8 cellular contexts compared by ENCODE assay signal in the genomic region with DNA sequence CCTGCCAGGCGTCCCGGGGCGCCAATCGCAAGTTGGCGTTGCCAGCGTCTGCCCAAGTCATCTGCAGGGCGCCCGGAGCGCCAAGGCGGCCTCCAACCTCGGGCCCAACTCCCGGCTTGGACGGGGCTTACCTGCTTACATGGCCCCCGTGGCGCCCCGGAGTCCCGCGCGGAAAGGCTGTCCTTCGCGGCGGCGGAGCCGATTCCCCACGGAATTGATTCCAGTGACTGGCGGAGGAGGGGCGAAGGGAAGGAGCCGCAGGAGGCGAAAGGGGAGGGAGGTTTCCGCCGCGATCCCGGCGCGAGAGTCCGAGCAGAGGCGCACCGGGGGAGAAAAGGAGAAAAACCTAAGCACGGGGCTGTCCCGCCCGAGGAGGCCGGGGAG. TPM values are rescaled to one million over a fixed set of nuclear protein-coding genes. Genes with fewer than 3 reads are reported as not detected.
DNase-seq lines count a peak whose midpoint lies in the region; ATAC-seq and TF ChIP-seq lines count a peak whose summit lies in the region.

No MANE protein-coding gene starts in this region.

- no peaks in the 10 kb centered on the region for H3K79me2 ChIP-seq in MM.1S (ENCODE audit: low read length)

- H2AFZ ChIP-seq in MM.1S (ENCODE audit: low read length) = peak overlapping the region; percentile 68

- peak overlapping the region; percentile 54 for H3K4me3 Mint-ChIP-seq in central memory CD8-positive, alpha-beta T cell
- peak overlapping the region; percentile 97 for H3K4me3 Mint-ChIP-seq in type B pancreatic cell
- no peak overlapping the region for H3K4me3 Mint-ChIP-seq in CD8-positive, alpha-beta T cell
- peak overlapping the region in 1 of 7 donors; percentile 41 for H3K4me3 Mint-ChIP-seq in CD8-positive, alpha-beta memory T cell

- no peaks in the 10 kb centered on the region for H3K9me3 Mint-ChIP-seq in central memory CD8-positive, alpha-beta T cell
- H3K9me3 Mint-ChIP-seq in type B pancreatic cell = no peaks in the 10 kb centered on the region
- no peaks in the 10 kb centered on the region for H3K9me3 Mint-ChIP-seq in CD8-positive, alpha-beta T cell
- no peaks in the 10 kb centered on the region for H3K9me3 Mint-ChIP-seq in CD8-positive, alpha-beta memory T cell

- WGBS in lung, 2 donors = 0 to 1% methylated on average over 41 to 42 of the region's 42 CpGs

- TF ChIP-seq CTCF in MM.1S (IDR thresholded peaks at IDR 0.05; ENCODE audit: low read length) = no peak
- TF ChIP-seq CTCF in lung (IDR thresholded peaks at IDR 0.05; ENCODE audit: control extremely low read depth, extremely low read depth) = no peak
- no peak for TF ChIP-seq CTCF in type B pancreatic cell (conservative IDR thresholded peaks at IDR 0.05)
- TF ChIP-seq CTCF in CD8-positive, alpha-beta T cell (IDR thresholded peaks at IDR 0.05) = no peak

- no peaks in the 10 kb centered on the region for H3F3A ChIP-seq in MM.1S (ENCODE audit: insufficient read depth, low read length)

- peak; percentile 39 for ATAC-seq in GM18907 (IDR thresholded peaks at IDR 0.05; ENCODE audit: unreplicated experiment)
- no peak for ATAC-seq in central memory CD8-positive, alpha-beta T cell (replicated peaks; ENCODE audit: extremely low read depth, poor library complexity, severe bottlenecking)
- peak; percentile 32 for ATAC-seq in lung (ENCODE audit: insufficient read depth, low FRiP score)
- ATAC-seq in CD8-positive, alpha-beta T cell = no peak

- H3K36me3 Mint-ChIP-seq in central memory CD8-positive, alpha-beta T cell (ENCODE audit: insufficient read depth) = peaks cover 2% of the 10 kb centered on the region
- H3K36me3 Mint-ChIP-seq in type B pancreatic cell = no peaks in the 10 kb centered on the region
- no peaks in the 10 kb centered on the region for H3K36me3 Mint-ChIP-seq in CD8-positive, alpha-beta T cell
- no peaks in the 10 kb centered on the region for H3K36me3 Mint-ChIP-seq in CD8-positive, alpha-beta memory T cell

- H3K4me3 ChIP-seq in MM.1S (ENCODE audit: low read length) (peak overlapping the region; percentile 59), lung (peak overlapping the region; percentile 71)
- H3K4me3 ChIP-seq in CD8-positive, alpha-beta T cell (ENCODE audit: low read depth, low read length) = no peak overlapping the region
- H3K4me3 ChIP-seq in CD8-positive, alpha-beta memory T cell (ENCODE audit: low read length) = no peak overlapping the region

- no peaks in the 10 kb centered on the region for H4K20me1 ChIP-seq in MM.1S (ENCODE audit: insufficient read depth, low read length)

- H3K27me3 Mint-ChIP-seq in central memory CD8-positive, alpha-beta T cell = peaks cover 67% of the 10 kb centered on the region
- H3K27me3 Mint-ChIP-seq in type B pancreatic cell = peaks cover 10% of the 10 kb centered on the region
- H3K27me3 Mint-ChIP-seq in CD8-positive, alpha-beta T cell (ENCODE audit: low read depth) = peaks cover 43% of the 10 kb centered on the region
- H3K27me3 Mint-ChIP-seq in CD8-positive, alpha-beta memory T cell = peaks cover 16 to 46% of the 10 kb centered on the region in 2 donors

- H3K27me3 ChIP-seq in MM.1S (replicated peaks; ENCODE audit: insufficient read depth, low read length) (0 out of 2 replicates have a peak, but pooled peaks cover 5% of the 10 kb centered on the region), lung (ENCODE audit: control insufficient read depth, insufficient read depth) (no peaks in the 10 kb centered on the region)
- peaks cover 4% of the 10 kb centered on the region for H3K27me3 ChIP-seq in CD8-positive, alpha-beta T cell (ENCODE audit: insufficient read depth, low read length)
- peaks cover 21% of the 10 kb centered on the region for H3K27me3 ChIP-seq in CD8-positive, alpha-beta memory T cell (ENCODE audit: insufficient read depth, low read length, poor library complexity, severe bottlenecking)

- H3K27ac ChIP-seq in MM.1S (ENCODE audit: low read length) (no peak overlapping the region), lung (ENCODE audit: low read depth in 1 of 2, low read length in 1 of 2) (peak overlapping the region; percentile 98 to 99)
- H3K27ac ChIP-seq in CD8-positive, alpha-beta T cell (ENCODE audit: low read depth, low read length) = no peak overlapping the region
- H3K27ac ChIP-seq in CD8-positive, alpha-beta memory T cell (ENCODE audit: low read depth, low read length) = no peak overlapping the region

- DNase-seq in MM.1S (no peak), lung (ENCODE audit: low spot score) (peak; percentile 46), type B pancreatic cell (ENCODE audit: extremely low spot score, unreplicated experiment) (no peak), COLO829 (ENCODE audit: low spot score) (no peak)
- DNase-seq in central memory CD8-positive, alpha-beta T cell (ENCODE audit: low spot score in 2 of 2) = no peak
- no peak for DNase-seq in CD8-positive, alpha-beta T cell
- no peak for DNase-seq in CD8-positive, alpha-beta memory T cell

- H3K36me3 ChIP-seq in MM.1S (replicated peaks; ENCODE audit: insufficient read depth, low read length) = no peaks in the 10 kb centered on the region
- no peaks in the 10 kb centered on the region for H3K36me3 ChIP-seq in lung (ENCODE audit: control insufficient read depth in 2 of 2, insufficient read depth in 2 of 2, low read length in 2 of 2)
- H3K36me3 ChIP-seq in CD8-positive, alpha-beta T cell (ENCODE audit: insufficient read depth, low read length) = no peaks in the 10 kb centered on the region
- H3K36me3 ChIP-seq in CD8-positive, alpha-beta memory T cell (ENCODE audit: insufficient read depth, low read length) = no peaks in the 10 kb centered on the region

- H3K9ac ChIP-seq in MM.1S (ENCODE audit: low read length) = no peak overlapping the region

- no peaks in the 10 kb centered on the region for H3K4me1 ChIP-seq in MM.1S (ENCODE audit: low read length)
- peaks cover 8 to 20% of the 10 kb centered on the region in 2 donors for H3K4me1 ChIP-seq in lung (ENCODE audit: control insufficient read depth in 2 of 2, insufficient read depth in 2 of 2, low read length in 2 of 2)
- no peaks in the 10 kb centered on the region for H3K4me1 ChIP-seq in CD8-positive, alpha-beta T cell (ENCODE audit: insufficient read depth, low read length)
- H3K4me1 ChIP-seq in CD8-positive, alpha-beta memory T cell (ENCODE audit: insufficient read depth, low read length) = no peaks in the 10 kb centered on the region

- no peaks in the 10 kb centered on the region for H3K9me3 ChIP-seq in MM.1S (replicated peaks; ENCODE audit: insufficient read depth, low read length)
- no peaks in the 10 kb centered on the region for H3K9me3 ChIP-seq in lung (ENCODE audit: control insufficient read depth in 2 of 2, insufficient read depth in 1 of 2, low read length in 1 of 2)
- no peaks in the 10 kb centered on the region for H3K9me3 ChIP-seq in CD8-positive, alpha-beta T cell (ENCODE audit: low read length)
- H3K9me3 ChIP-seq in CD8-positive, alpha-beta memory T cell (ENCODE audit: low read length) = no peaks in the 10 kb centered on the region

- intact Hi-C loops in CD8-positive, alpha-beta T cell (cut with DNase I, micrococcal nuclease) = no loop called here

- H3K4me2 ChIP-seq in MM.1S (ENCODE audit: low read depth, low read length) = peak overlapping the region; percentile 69

- no peaks in the 10 kb centered on the region for H3K9me2 ChIP-seq in MM.1S (replicated peaks; ENCODE audit: insufficient read depth, low read length)

- CTCF ChIA-PET in CD8-positive, alpha-beta T cell (lab: Charles Lee) = no interaction called here
- CTCF ChIA-PET in CD8-positive, alpha-beta memory T cell (lab: Charles Lee) = no interaction called here

- POLR2A ChIA-PET in CD8-positive, alpha-beta T cell (lab: Charles Lee) = no interaction called here
- POLR2A ChIA-PET in CD8-positive, alpha-beta memory T cell (lab: Charles Lee) = no interaction called here

- no peaks in the 10 kb centered on the region for H3K4me1 Mint-ChIP-seq in central memory CD8-positive, alpha-beta T cell
- H3K4me1 Mint-ChIP-seq in type B pancreatic cell (ENCODE audit: unreplicated experiment) = peaks cover 31% of the 10 kb centered on the region
- peaks cover 3% of the 10 kb centered on the region for H3K4me1 Mint-ChIP-seq in CD8-positive, alpha-beta T cell (ENCODE audit: low read depth)
- H3K4me1 Mint-ChIP-seq in CD8-positive, alpha-beta memory T cell = peaks cover 0 to 5% (median 3%) of the 10 kb centered on the region in 3 donors

- H3K27ac Mint-ChIP-seq in central memory CD8-positive, alpha-beta T cell (ENCODE audit: low read depth) = no peak overlapping the region
- H3K27ac Mint-ChIP-seq in type B pancreatic cell = peak overlapping the region; percentile 100
- H3K27ac Mint-ChIP-seq in CD8-positive, alpha-beta T cell = no peak overlapping the region
- H3K27ac Mint-ChIP-seq in CD8-positive, alpha-beta memory T cell = no peak overlapping the region

RNA-seq across cellular contexts. Expression of gene PTPN14, which starts 0.4 kb away (rescaled TPM):
- total RNA-seq in lung = 10 to 100 TPM; 26.0 to 43.2 TPM
- 1 to 10 TPM; 4.4 to 4.5 TPM for polyA plus RNA-seq in lung
- total RNA-seq in type B pancreatic cell (ENCODE audit: low replicate concordance) = 29.2 and 32.3 TPM in 2 replicates
- not detected for total RNA-seq in CD8-positive, alpha-beta T cell
- under 1 TPM; 0.79 to 0.91 TPM for total RNA-seq in CD8-positive, alpha-beta memory T cell
- polyA plus RNA-seq in CD8-positive, alpha-beta memory T cell = 0.70 TPM

RNA-seq across cellular contexts. Expression of gene CENPF, which starts 52.0 kb away (rescaled TPM):
- total RNA-seq in lung (1 to 10 TPM; 2.0 to 9.7 TPM), type B pancreatic cell (ENCODE audit: low replicate concordance) (30.6 and 141 TPM in 2 replicates)
- polyA plus RNA-seq in lung = 1 to 10 TPM; 1.2 to 1.8 TPM
- total RNA-seq in CD8-positive, alpha-beta T cell = 1 to 10 TPM; 1.5 to 2.0 TPM
- 10 to 100 TPM; 44.2 to 45.5 TPM for total RNA-seq in CD8-positive, alpha-beta memory T cell
- 0.77 TPM for polyA plus RNA-seq in CD8-positive, alpha-beta memory T cell

Comparison
In these comparisons a context has a peak if more than half of its experiments do, and no peak if none do; other contexts are left out.
1. ATAC-seq: peak in GM18907 (single experiment) and lung (single experiment); none in central memory CD8-positive, alpha-beta T cell (single experiment) and CD8-positive, alpha-beta T cell (single experiment).
2. H3K27ac ChIP-seq: peak in lung (2 of 2); none in MM.1S (single experiment), CD8-positive, alpha-beta T cell (single experiment) and CD8-positive, alpha-beta memory T cell (single experiment).
3. H3K4me3 ChIP-seq: peak in MM.1S (single experiment) and lung (single experiment); none in CD8-positive, alpha-beta T cell (single experiment) and CD8-positive, alpha-beta memory T cell (single experiment).
4. RNA of gene PTPN14, which starts 0.4 kb away (total RNA-seq): 26.0 to 43.2 TPM in lung and 29.2 to 32.3 TPM in type B pancreatic cell; 0.79 to 0.91 TPM in CD8-positive, alpha-beta memory T cell and not detected in CD8-positive, alpha-beta T cell; every median in the first group is over 10 times any median in the second.